In genomic region chr16:84631153-84631466, GRCh38 we compare ENCODE assay signal across 1 cellular context.
TF ChIP-seq lines count a peak whose summit lies in the region.

No MANE protein-coding gene starts in this region.

TF ChIP-seq in GM12878, 131 proteins besides CTCF, POLR2A, EP300 and RAD21:
- TF ChIP-seq NFIC (IDR thresholded peaks at IDR 0.05; ENCODE audit: low read depth, low read length) = no peak
- TF ChIP-seq SMAD5 (IDR thresholded peaks at IDR 0.05; ENCODE audit: low read depth) = no peak
- TF ChIP-seq ZZZ3 (IDR thresholded peaks at IDR 0.05; ENCODE audit: control insufficient read depth, insufficient read length, low read depth) = no peak
- no peak for TF ChIP-seq RB1 (IDR thresholded peaks at IDR 0.05; ENCODE audit: borderline replicate concordance)
- TF ChIP-seq MAX (IDR thresholded peaks at IDR 0.05; ENCODE audit: low read depth, low read length) = no peak
- TF ChIP-seq HCFC1 (IDR thresholded peaks at IDR 0.05; ENCODE audit: low read length) = no peak
- TF ChIP-seq RAD51 (IDR thresholded peaks at IDR 0.05) = no peak
- no peak for TF ChIP-seq BCL3 (IDR thresholded peaks at IDR 0.05; ENCODE audit: borderline replicate concordance, insufficient read depth, low read depth, low read length, poor library complexity, severe bottlenecking)
- TF ChIP-seq POLR2AphosphoS2 (IDR thresholded peaks at IDR 0.05; ENCODE audit: low read depth, low read length) = no peak
- no peak for TF ChIP-seq YY1 (IDR thresholded peaks at IDR 0.05; ENCODE audit: low read depth, low read length)
- no peak for TF ChIP-seq ZNF687 (IDR thresholded peaks at IDR 0.05)
- TF ChIP-seq TBL1XR1 (IDR thresholded peaks at IDR 0.05; ENCODE audit: low read depth, low read length) = no peak
- TF ChIP-seq TARDBP (IDR thresholded peaks at IDR 0.05; ENCODE audit: borderline replicate concordance) = no peak
- TF ChIP-seq FOXK2 (IDR thresholded peaks at IDR 0.05) = no peak
- no peak for TF ChIP-seq RCOR1 (conservative IDR thresholded peaks at IDR 0.05; ENCODE audit: low read depth, low read length)
- no peak for TF ChIP-seq MYC (IDR thresholded peaks at IDR 0.05; ENCODE audit: insufficient read depth, insufficient read length, insufficient replicate concordance, low read length, severe bottlenecking)
- TF ChIP-seq PAX5 (IDR thresholded peaks at IDR 0.05; ENCODE audit: borderline replicate concordance, low read depth, low read length) = no peak
- no peak for TF ChIP-seq POU2F2 (IDR thresholded peaks at IDR 0.05; ENCODE audit: borderline replicate concordance, low read depth, low read length)
- no peak for TF ChIP-seq MEF2B (IDR thresholded peaks at IDR 0.05; ENCODE audit: partially characterized antibody, poor library complexity, severe bottlenecking)
